ENCODE assay signal across 8 cellular contexts in the genomic region with DNA sequence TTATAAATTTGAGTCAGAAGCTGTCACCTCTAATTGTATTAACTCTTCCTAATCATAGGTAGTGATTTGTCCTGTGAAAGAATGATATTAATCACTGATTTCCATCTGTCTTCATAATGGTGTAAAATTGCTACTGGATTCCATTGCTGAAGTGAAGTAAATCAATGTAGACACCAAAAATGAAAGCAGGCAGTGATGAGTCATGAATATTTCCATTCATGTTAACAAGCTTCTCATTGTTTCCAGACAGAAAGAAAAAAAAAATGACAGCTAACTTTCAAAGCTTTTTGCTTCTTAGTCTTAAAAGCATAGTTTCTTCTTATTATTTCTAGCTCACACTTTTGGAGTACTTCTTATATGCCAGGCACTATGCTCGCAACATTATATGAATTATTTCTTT. TPM values are rescaled to one million over a fixed set of nuclear protein-coding genes. Genes with fewer than 3 reads are reported as not detected.
A peak's percentile ranks its signal among the peaks of the same experiment; 100 is the strongest.
DNase-seq lines count a peak whose midpoint lies in the region; ATAC-seq and TF ChIP-seq lines count a peak whose summit lies in the region.

No MANE protein-coding gene starts in this region.

- peaks cover 0 to 16% of the 10 kb centered on the region in 2 donors for H3K4me1 ChIP-seq in left lung
- peaks cover 0 to 14% (median 3%) of the 10 kb centered on the region in 6 donors for H3K4me1 ChIP-seq in spleen

- H3K4me3 Mint-ChIP-seq in activated naive CD8-positive, alpha-beta T cell treated with anti-CD3 and anti-CD28 coated beads, Interleukin-2, amount 10 ng/mL, durations not matched to agents 7 days and 5 days, result peak overlapping the region; percentile 18

- POLR2A ChIA-PET in activated naive CD8-positive, alpha-beta T cell treated with anti-CD3 and anti-CD28 coated beads, Interleukin-2, amount 10 ng/mL, durations not matched to agents 7 days and 5 days (lab: Charles Lee), result no interaction called here

- TF ChIP-seq POLR2A in spleen (IDR thresholded peaks at IDR 0.05), result no peak

- peak overlapping the region; percentile 57 to 58 for H3K27ac ChIP-seq in left lung
- H3K27ac ChIP-seq in spleen, result peak overlapping the region in 3 of 8 donors; percentile 5 to 26 (median 19)

- peak; percentile 72 for ATAC-seq in HG02571 (IDR thresholded peaks at IDR 0.05; ENCODE audit: unreplicated experiment)
- no peak for ATAC-seq in activated naive CD8-positive, alpha-beta T cell treated with anti-CD3 and anti-CD28 coated beads, Interleukin-2, amount 10 ng/mL, durations not matched to agents 7 days and 5 days (ENCODE audit: low read depth)
- peak; percentile 59 for ATAC-seq in left lung

- H3K27ac Mint-ChIP-seq in activated naive CD8-positive, alpha-beta T cell treated with anti-CD3 and anti-CD28 coated beads, Interleukin-2, amount 10 ng/mL, durations not matched to agents 7 days and 5 days, result no peak overlapping the region

- H3K27me3 ChIP-seq in left lung (no peaks in the 10 kb centered on the region), spleen (replicated peaks in 1 of 7) (no peaks in the 10 kb centered on the region)

- 80 to 85% (median 81%) methylated on average over 1 of the region's 1 CpG for WGBS in spleen, 5 donors

- no peaks in the 10 kb centered on the region for H3K9me3 Mint-ChIP-seq in activated naive CD8-positive, alpha-beta T cell treated with anti-CD3 and anti-CD28 coated beads, Interleukin-2, amount 10 ng/mL, durations not matched to agents 7 days and 5 days

- peaks cover 8% of the 10 kb centered on the region for H3K4me1 Mint-ChIP-seq in activated naive CD8-positive, alpha-beta T cell treated with anti-CD3 and anti-CD28 coated beads, Interleukin-2, amount 10 ng/mL, durations not matched to agents 7 days and 5 days

- DNase-seq in AG10803 (ENCODE audit: low read depth) (peak; percentile 82), left lung (no peak), KG1 (lab: John Stamatoyannopoulos, UW) (no peak), NCI-H446 treated with DMSO at 0.1 percent for 48 hours (lab: John Stamatoyannopoulos, UW) (no peak), NCI-H1417 treated with DMSO at 0.1 percent for 48 hours (lab: John Stamatoyannopoulos, UW) (no peak), spleen (no peak)
- DNase-seq in activated naive CD8-positive, alpha-beta T cell treated with anti-CD3 and anti-CD28 coated beads, Interleukin-2, amount 10 ng/mL, durations not matched to agents 7 days and 5 days, result no peak

- intact Hi-C loops in left lung (cut with DNase I) (no loop called here), spleen (cut with DNase I; ENCODE audit: low total_unique reads) (no loop called here)

- no peaks in the 10 kb centered on the region for H3K9me3 ChIP-seq in left lung
- H3K9me3 ChIP-seq in spleen, result no peaks in the 10 kb centered on the region

- TF ChIP-seq CTCF in AG10803 (conservative IDR thresholded peaks at IDR 0.05; ENCODE audit: low read length) (no peak), left lung (IDR thresholded peaks at IDR 0.05) (no peak), spleen (IDR thresholded peaks at IDR 0.05 in 8 of 11, conservative IDR thresholded peaks at IDR 0.05 in 3 of 11) (no peak)

- no peak overlapping the region for H3K4me3 ChIP-seq in AG10803 (ENCODE audit: low read length)
- no peak overlapping the region for H3K4me3 ChIP-seq in left lung
- no peak overlapping the region for H3K4me3 ChIP-seq in spleen

- no peaks in the 10 kb centered on the region for H3K27me3 Mint-ChIP-seq in activated naive CD8-positive, alpha-beta T cell treated with anti-CD3 and anti-CD28 coated beads, Interleukin-2, amount 10 ng/mL, durations not matched to agents 7 days and 5 days

- H3K36me3 ChIP-seq in left lung (peaks cover 0 to 19% of the 10 kb centered on the region in 2 donors), spleen (peaks cover 0 to 14% (median 0%) of the 10 kb centered on the region in 6 donors)

- H3K36me3 Mint-ChIP-seq in activated naive CD8-positive, alpha-beta T cell treated with anti-CD3 and anti-CD28 coated beads, Interleukin-2, amount 10 ng/mL, durations not matched to agents 7 days and 5 days, result no peaks in the 10 kb centered on the region

RNA-seq across cellular contexts. Expression of a gene that starts 21.5 kb away (rescaled TPM):
- total RNA-seq in activated naive CD8-positive, alpha-beta T cell treated with anti-CD3 and anti-CD28 coated beads, Interleukin-2, amount 10 ng/mL, durations not matched to agents 7 days and 5 days, result under 1 TPM; 0.33 to 0.34 TPM
- 10 to 100 TPM; 68.5 to 81.1 TPM for total RNA-seq in left lung
- total RNA-seq in spleen, result 10 to 100 TPM; 16.2 to 50.2 (median 26.7) TPM
- 1 to 10 TPM; 3.9 to 8.7 (median 4.5) TPM for polyA plus RNA-seq in spleen

RNA-seq across cellular contexts. Expression of a gene that starts 32.5 kb away (rescaled TPM):
- 1 to 10 TPM; 4.8 to 5.9 TPM for total RNA-seq in activated naive CD8-positive, alpha-beta T cell treated with anti-CD3 and anti-CD28 coated beads, Interleukin-2, amount 10 ng/mL, durations not matched to agents 7 days and 5 days
- total RNA-seq in left lung (10 to 100 TPM in 1 of 2 donors, 1 to 10 TPM in 1; 6.6 to 18.1 TPM), spleen (10 to 100 TPM; 23.2 to 55.1 (median 37.5) TPM)
- polyA plus RNA-seq in spleen, result 10 to 100 TPM in 2 of 3 donors, 1 to 10 TPM in 1; 5.5 to 10.7 (median 10.3) TPM

Comparison
In these comparisons a context has a peak if more than half of its experiments do, and no peak if none do; other contexts are left out.
1. RNA of a gene that starts 21.5 kb away (total RNA-seq): 68.5 to 81.1 TPM in left lung and 16.2 to 50.2 TPM in spleen; 0.33 to 0.34 TPM in activated naive CD8-positive, alpha-beta T cell treated with anti-CD3 and anti-CD28 coated beads, Interleukin-2, amount 10 ng/mL, durations not matched to agents 7 days and 5 days; every median in the first group is over 10 times any median in the second.